11 cellular contexts compared by ENCODE assay signal in the genomic region with DNA sequence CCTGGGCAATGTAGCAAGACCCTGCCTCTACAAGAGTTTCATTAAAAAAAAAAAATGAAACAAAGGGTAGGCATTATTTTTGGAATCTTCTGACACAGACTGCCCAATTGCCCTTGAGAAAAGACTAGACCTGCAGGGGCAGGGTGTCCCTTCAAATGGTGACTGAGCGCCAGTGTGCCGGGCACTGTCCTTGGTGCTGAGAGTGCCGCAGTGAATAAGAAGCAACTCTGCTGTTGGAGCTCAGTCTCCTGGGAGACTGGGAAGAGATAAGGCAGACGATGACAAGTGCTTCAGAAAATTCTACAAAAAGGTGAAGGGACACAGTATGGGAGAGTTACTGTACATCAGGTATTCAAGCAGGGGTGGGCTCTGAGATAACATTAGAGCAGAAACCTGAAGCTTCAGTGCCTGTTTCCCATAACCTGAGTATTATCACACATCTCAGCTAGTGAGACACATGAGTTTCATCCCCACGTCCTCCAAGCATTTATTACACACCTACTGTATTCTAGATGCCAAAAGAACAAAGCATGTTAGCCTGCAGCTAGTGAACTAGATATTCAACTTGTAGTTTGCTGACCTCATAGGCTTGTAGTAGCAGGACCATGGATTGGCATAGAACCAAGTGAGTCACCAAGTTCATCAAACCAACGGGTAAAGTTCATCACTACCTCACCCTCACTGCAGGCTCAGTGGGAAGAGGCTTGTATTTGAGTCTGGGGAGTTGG. TPM values are rescaled to one million over a fixed set of nuclear protein-coding genes. Genes with fewer than 3 reads are reported as not detected.
A peak's percentile ranks its signal among the peaks of the same experiment; 100 is the strongest.
DNase-seq lines count a peak whose midpoint lies in the region; ATAC-seq and TF ChIP-seq lines count a peak whose summit lies in the region.
"Had no signal": no experiment of that assay in that cellular context is flagged by ENCODE, and none has a peak within 500 bp of the region (broad histone marks: within the 10 kb centered on the region; RNA-seq: fewer than 3 reads in every experiment).

No MANE protein-coding gene starts in this region.

- no peaks in the 10 kb centered on the region for H3K4me1 ChIP-seq in hepatocyte (ENCODE audit: insufficient read depth)
- H3K4me1 ChIP-seq in esophagus squamous epithelium: peaks cover 0 to 17% (median 0%) of the 10 kb centered on the region in 3 donors
- H3K4me1 ChIP-seq: tibial artery had no signal

- no peaks in the 10 kb centered on the region for H3K4me1 Mint-ChIP-seq in WTC11
- H3K4me1 Mint-ChIP-seq: activated naive CD4-positive, alpha-beta T cell treated with anti-CD3 and anti-CD28 coated beads, Interleukin-2, amount 50 U/mL, for 24 hours had no signal

- peaks cover 19% of the 10 kb centered on the region; the same call in 1 of the 2 replicates for H3K27me3 Mint-ChIP-seq in WTC11 (ENCODE audit: low read depth)
- H3K27me3 Mint-ChIP-seq: activated naive CD4-positive, alpha-beta T cell treated with anti-CD3 and anti-CD28 coated beads, Interleukin-2, amount 50 U/mL, for 24 hours had no signal

- H3K36me3 ChIP-seq in hepatocyte (replicated peaks; ENCODE audit: insufficient read depth, low read depth) (no peaks in the 10 kb centered on the region), esophagus squamous epithelium (no peaks in the 10 kb centered on the region)
- H3K36me3 ChIP-seq: tibial artery had no signal

- H3K9me3 ChIP-seq in hepatocyte (ENCODE audit: low read depth): no peaks in the 10 kb centered on the region
- no peaks in the 10 kb centered on the region for H3K9me3 ChIP-seq in esophagus squamous epithelium
- H3K9me3 ChIP-seq: tibial artery had no signal

- TF ChIP-seq CTCF in WTC11 (IDR thresholded peaks at IDR 0.05): no peak
- TF ChIP-seq CTCF in hepatocyte (IDR thresholded peaks at IDR 0.05; ENCODE audit: poor library complexity): no peak
- no peak for TF ChIP-seq CTCF in esophagus squamous epithelium (IDR thresholded peaks at IDR 0.05)

- POLR2A ChIA-PET in WTC11 (lab: Charles Lee): no interaction called here

- no peaks in the 10 kb centered on the region for H3K36me3 Mint-ChIP-seq in WTC11
- H3K36me3 Mint-ChIP-seq: activated naive CD4-positive, alpha-beta T cell treated with anti-CD3 and anti-CD28 coated beads, Interleukin-2, amount 50 U/mL, for 24 hours had no signal

- 25% methylated on average over 6 of the region's 6 CpGs for WGBS in hepatocyte (ENCODE audit: low lambda C conversion rate, missing lambda C conversion rate)
- 9 to 10% methylated on average over 6 of the region's 6 CpGs for WGBS in esophagus squamous epithelium, 2 donors

- H2AFZ ChIP-seq in hepatocyte: no peak overlapping the region

- no peak for TF ChIP-seq POLR2A in esophagus squamous epithelium (IDR thresholded peaks at IDR 0.05)

- DNase-seq in AML-193 (lab: John Stamatoyannopoulos, UW): peak; percentile 4 to 10
- peak; percentile 38 for DNase-seq in HK-2 (ENCODE audit: unreplicated experiment)
- peak; percentile 73 for DNase-seq in WTC11 (ENCODE audit: low spot score)
- peak; percentile 78 for DNase-seq in hepatocyte (ENCODE audit: low spot score)
- no peak for DNase-seq in esophagus squamous epithelium (lab: John Stamatoyannopoulos, UW)
- DNase-seq in NCI-H345 (lab: John Stamatoyannopoulos, UW): no peak
- DNase-seq in SKM-1 treated with dmso at 0.1 percent for 144 hours (lab: John Stamatoyannopoulos, UW; ENCODE audit: unreplicated experiment): no peak
- DNase-seq: NCI-H1417, tibial artery had no signal

- no peaks in the 10 kb centered on the region for H3K9me2 ChIP-seq in hepatocyte (replicated peaks; ENCODE audit: insufficient read depth)

- no peak overlapping the region for H3K4me2 ChIP-seq in hepatocyte

- H3K27ac ChIP-seq in hepatocyte (no peak overlapping the region), esophagus squamous epithelium (peak overlapping the region in 1 of 4 donors; percentile 37)
- H3K27ac ChIP-seq: tibial artery had no signal

- intact Hi-C loops in esophagus squamous epithelium (cut with DNase I): no loop called here

- H3K4me3 ChIP-seq in hepatocyte (no peak overlapping the region), esophagus squamous epithelium (no peak overlapping the region)
- H3K4me3 ChIP-seq: tibial artery had no signal

- H3K9me3 Mint-ChIP-seq in WTC11: no peaks in the 10 kb centered on the region
- H3K9me3 Mint-ChIP-seq: activated naive CD4-positive, alpha-beta T cell treated with anti-CD3 and anti-CD28 coated beads, Interleukin-2, amount 50 U/mL, for 24 hours had no signal

- no peak overlapping the region for H3K4me3 Mint-ChIP-seq in WTC11
- H3K4me3 Mint-ChIP-seq: activated naive CD4-positive, alpha-beta T cell treated with anti-CD3 and anti-CD28 coated beads, Interleukin-2, amount 50 U/mL, for 24 hours had no signal

- CTCF ChIA-PET in WTC11 (lab: Charles Lee): interaction anchor here (0.6 to 1.4 kb wide), 16 partner anchors 8 to 270 kb away, joined by 3 to 11 read pairs (median 5); a partner anchor contains a TSS

- H3K79me2 ChIP-seq in hepatocyte: no peaks in the 10 kb centered on the region

- H4K20me1 ChIP-seq in hepatocyte (ENCODE audit: insufficient read depth, poor library complexity, severe bottlenecking): no peaks in the 10 kb centered on the region

- H3K27ac Mint-ChIP-seq in WTC11: no peak overlapping the region
- H3K27ac Mint-ChIP-seq: activated naive CD4-positive, alpha-beta T cell treated with anti-CD3 and anti-CD28 coated beads, Interleukin-2, amount 50 U/mL, for 24 hours had no signal

- peak; percentile 90 for ATAC-seq in WTC11
- no peak for ATAC-seq in HG02623 (IDR thresholded peaks at IDR 0.05; ENCODE audit: unreplicated experiment)

- H3K27me3 ChIP-seq in hepatocyte: no peaks in the 10 kb centered on the region
- peaks cover 0 to 16% (median 0%) of the 10 kb centered on the region in 4 donors for H3K27me3 ChIP-seq in esophagus squamous epithelium

TF ChIP-seq in WTC11, 78 proteins besides CTCF, POLR2A, EP300 and RAD21 (continues in another document):
- TF ChIP-seq ZNF671 (CRISPR knock-in tag; IDR thresholded peaks at IDR 0.05): no peak
- TF ChIP-seq, protein P1, sequence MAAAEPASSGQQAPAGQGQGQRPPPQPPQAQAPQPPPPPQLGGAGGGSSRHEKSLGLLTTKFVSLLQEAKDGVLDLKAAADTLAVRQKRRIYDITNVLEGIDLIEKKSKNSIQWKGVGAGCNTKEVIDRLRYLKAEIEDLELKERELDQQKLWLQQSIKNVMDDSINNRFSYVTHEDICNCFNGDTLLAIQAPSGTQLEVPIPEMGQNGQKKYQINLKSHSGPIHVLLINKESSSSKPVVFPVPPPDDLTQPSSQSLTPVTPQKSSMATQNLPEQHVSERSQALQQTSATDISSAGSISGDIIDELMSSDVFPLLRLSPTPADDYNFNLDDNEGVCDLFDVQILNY (CRISPR knock-in tag; IDR thresholded peaks at IDR 0.05): no peak
- peak; percentile 28; the same call in 1 of the 2 replicates for TF ChIP-seq TP53 (CRISPR knock-in tag; IDR thresholded peaks at IDR 0.05)
- TF ChIP-seq TCF7 (CRISPR knock-in tag; IDR thresholded peaks at IDR 0.05; ENCODE audit: low read depth): no peak
- TF ChIP-seq KAT7 (CRISPR knock-in tag; IDR thresholded peaks at IDR 0.05; ENCODE audit: borderline replicate concordance): 0 out of 2 replicates have a peak, but pooled peaks have one; percentile 40
- TF ChIP-seq JUN (CRISPR knock-in tag; IDR thresholded peaks at IDR 0.05): peak; percentile 26; the same call in 1 of the 2 replicates
- TF ChIP-seq TEAD1 (CRISPR knock-in tag; IDR thresholded peaks at IDR 0.05): peak; percentile 56; the same call in 1 of the 2 replicates
- peak; percentile 20; the same call in 1 of the 2 replicates for TF ChIP-seq ZNF219 (CRISPR knock-in tag; IDR thresholded peaks at IDR 0.05; ENCODE audit: borderline replicate concordance)
- TF ChIP-seq FOXP1 (CRISPR knock-in tag; IDR thresholded peaks at IDR 0.05; ENCODE audit: borderline replicate concordance): 0 out of 2 replicates have a peak, but pooled peaks have one; percentile 54
- TF ChIP-seq, protein P2, sequence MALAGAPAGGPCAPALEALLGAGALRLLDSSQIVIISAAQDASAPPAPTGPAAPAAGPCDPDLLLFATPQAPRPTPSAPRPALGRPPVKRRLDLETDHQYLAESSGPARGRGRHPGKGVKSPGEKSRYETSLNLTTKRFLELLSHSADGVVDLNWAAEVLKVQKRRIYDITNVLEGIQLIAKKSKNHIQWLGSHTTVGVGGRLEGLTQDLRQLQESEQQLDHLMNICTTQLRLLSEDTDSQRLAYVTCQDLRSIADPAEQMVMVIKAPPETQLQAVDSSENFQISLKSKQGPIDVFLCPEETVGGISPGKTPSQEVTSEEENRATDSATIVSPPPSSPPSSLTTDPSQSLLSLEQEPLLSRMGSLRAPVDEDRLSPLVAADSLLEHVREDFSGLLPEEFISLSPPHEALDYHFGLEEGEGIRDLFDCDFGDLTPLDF (CRISPR knock-in tag; IDR thresholded peaks at IDR 0.05): peak; percentile 79; the same call in 1 of the 2 replicates
- TF ChIP-seq SMAD4 (CRISPR knock-in tag; IDR thresholded peaks at IDR 0.05): peak; percentile 68; the same call in 1 of the 2 replicates
- TF ChIP-seq, protein P3, sequence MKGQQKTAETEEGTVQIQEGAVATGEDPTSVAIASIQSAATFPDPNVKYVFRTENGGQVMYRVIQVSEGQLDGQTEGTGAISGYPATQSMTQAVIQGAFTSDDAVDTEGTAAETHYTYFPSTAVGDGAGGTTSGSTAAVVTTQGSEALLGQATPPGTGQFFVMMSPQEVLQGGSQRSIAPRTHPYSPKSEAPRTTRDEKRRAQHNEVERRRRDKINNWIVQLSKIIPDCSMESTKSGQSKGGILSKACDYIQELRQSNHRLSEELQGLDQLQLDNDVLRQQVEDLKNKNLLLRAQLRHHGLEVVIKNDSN (CRISPR knock-in tag; IDR thresholded peaks at IDR 0.05): peak; percentile 21; the same call in 1 of the 2 replicates
- no peak for TF ChIP-seq ZBTB21 (CRISPR knock-in tag; IDR thresholded peaks at IDR 0.05; ENCODE audit: borderline replicate concordance)
- no peak for TF ChIP-seq ZNF423 (CRISPR knock-in tag; IDR thresholded peaks at IDR 0.05)
- TF ChIP-seq ZNF416 (CRISPR knock-in tag; IDR thresholded peaks at IDR 0.05): no peak
- TF ChIP-seq ESRRA (CRISPR knock-in tag; IDR thresholded peaks at IDR 0.05; ENCODE audit: borderline replicate concordance): peak; percentile 72; the same call in 1 of the 2 replicates
- TF ChIP-seq, protein P4, sequence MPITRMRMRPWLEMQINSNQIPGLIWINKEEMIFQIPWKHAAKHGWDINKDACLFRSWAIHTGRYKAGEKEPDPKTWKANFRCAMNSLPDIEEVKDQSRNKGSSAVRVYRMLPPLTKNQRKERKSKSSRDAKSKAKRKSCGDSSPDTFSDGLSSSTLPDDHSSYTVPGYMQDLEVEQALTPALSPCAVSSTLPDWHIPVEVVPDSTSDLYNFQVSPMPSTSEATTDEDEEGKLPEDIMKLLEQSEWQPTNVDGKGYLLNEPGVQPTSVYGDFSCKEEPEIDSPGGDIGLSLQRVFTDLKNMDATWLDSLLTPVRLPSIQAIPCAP (CRISPR knock-in tag; IDR thresholded peaks at IDR 0.05): peak; percentile 71; the same call in 1 of the 2 replicates
- TF ChIP-seq ZNF232 (CRISPR knock-in tag; IDR thresholded peaks at IDR 0.05): 0 out of 2 replicates have a peak, but pooled peaks have one; percentile 81

RNA-seq across cellular contexts. Expression of a gene that starts 18.4 kb away (rescaled TPM):
- 1,406 to 1,500 TPM (median 1,442 TPM) in 3 replicates for total RNA-seq in WTC11 (2021)
- total RNA-seq in hepatocyte: 828 and 862 TPM in 2 replicates
- polyA plus RNA-seq in hepatocyte: 526 and 593 TPM in 2 replicates
- 1,000 to 10,000 TPM in 2 of 4 donors, 100 to 1,000 TPM in 2; 698 to 1,431 (median 989) TPM for total RNA-seq in esophagus squamous epithelium

Comparison
In these comparisons a context has a peak if more than half of its experiments do, and no peak if none do; other contexts are left out.
1. DNase-seq: peak in AML-193 (2 of 2), HK-2 (single experiment), WTC11 (single experiment) and hepatocyte (single experiment); none in esophagus squamous epithelium (single experiment), NCI-H345 (single experiment) and SKM-1 treated with dmso at 0.1 percent for 144 hours (single experiment).